Comparison of ENCODE assay signal across 1 cellular context in the genomic region with DNA sequence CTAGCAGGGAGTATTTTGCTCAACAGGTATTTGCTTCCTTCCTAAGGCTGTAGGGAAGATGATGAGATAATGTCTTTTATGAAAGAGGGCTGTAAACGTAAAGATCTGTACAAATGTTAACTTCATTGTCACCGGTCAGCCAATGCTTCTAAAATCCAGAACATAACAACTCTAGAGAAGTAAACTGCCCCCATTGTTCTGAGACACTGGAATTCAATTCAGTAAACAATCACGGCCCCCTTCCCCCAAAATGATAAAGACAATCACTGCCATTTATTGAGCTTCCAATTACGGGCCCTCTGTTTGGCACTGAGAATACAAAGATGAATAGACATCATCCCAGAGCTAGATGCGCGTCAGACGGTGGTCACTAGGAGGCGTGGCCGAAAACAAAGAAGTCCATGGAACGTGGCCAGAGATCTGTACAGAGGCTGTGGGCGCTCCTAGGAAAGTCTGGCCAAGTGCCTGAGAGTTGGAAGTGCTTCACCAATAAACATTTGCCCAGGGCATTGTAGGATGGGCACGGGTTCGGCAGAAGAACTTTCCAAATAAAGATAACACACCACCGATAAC.
A peak's percentile ranks its signal among the peaks of the same experiment; 100 is the strongest.
TF ChIP-seq lines count a peak whose summit lies in the region.

No MANE protein-coding gene starts in this region.

TF ChIP-seq in HepG2, 621 proteins besides CTCF, POLR2A, EP300 and RAD21 (continued from another document):
- TF ChIP-seq, protein P1, sequence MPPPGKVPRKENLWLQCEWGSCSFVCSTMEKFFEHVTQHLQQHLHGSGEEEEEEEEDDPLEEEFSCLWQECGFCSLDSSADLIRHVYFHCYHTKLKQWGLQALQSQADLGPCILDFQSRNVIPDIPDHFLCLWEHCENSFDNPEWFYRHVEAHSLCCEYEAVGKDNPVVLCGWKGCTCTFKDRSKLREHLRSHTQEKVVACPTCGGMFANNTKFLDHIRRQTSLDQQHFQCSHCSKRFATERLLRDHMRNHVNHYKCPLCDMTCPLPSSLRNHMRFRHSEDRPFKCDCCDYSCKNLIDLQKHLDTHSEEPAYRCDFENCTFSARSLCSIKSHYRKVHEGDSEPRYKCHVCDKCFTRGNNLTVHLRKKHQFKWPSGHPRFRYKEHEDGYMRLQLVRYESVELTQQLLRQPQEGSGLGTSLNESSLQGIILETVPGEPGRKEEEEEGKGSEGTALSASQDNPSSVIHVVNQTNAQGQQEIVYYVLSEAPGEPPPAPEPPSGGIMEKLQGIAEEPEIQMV (CRISPR knock-in tag; IDR thresholded peaks at IDR 0.05; ENCODE audit: low read depth) = no peak
- TF ChIP-seq ARNTL (CRISPR knock-in tag; IDR thresholded peaks at IDR 0.05) (no peak), NFE2L2 (IDR thresholded peaks at IDR 0.05; ENCODE audit: low read length) (no peak), SP1 (IDR thresholded peaks at IDR 0.05) (no peak), SP1 (CRISPR knock-in tag; IDR thresholded peaks at IDR 0.05) (peak; percentile 50), ZNF558 (CRISPR knock-in tag; IDR thresholded peaks at IDR 0.05; ENCODE audit: borderline replicate concordance) (no peak), KLF12 (CRISPR knock-in tag; IDR thresholded peaks at IDR 0.05; ENCODE audit: borderline replicate concordance) (no peak; the same call in 1 of the 2 replicates), MLLT10 (CRISPR knock-in tag; IDR thresholded peaks at IDR 0.05) (no peak)
TF ChIP-seq in HepG2: peak in this region for 23.
